8 cellular contexts compared by ENCODE assay signal in the genomic region with DNA sequence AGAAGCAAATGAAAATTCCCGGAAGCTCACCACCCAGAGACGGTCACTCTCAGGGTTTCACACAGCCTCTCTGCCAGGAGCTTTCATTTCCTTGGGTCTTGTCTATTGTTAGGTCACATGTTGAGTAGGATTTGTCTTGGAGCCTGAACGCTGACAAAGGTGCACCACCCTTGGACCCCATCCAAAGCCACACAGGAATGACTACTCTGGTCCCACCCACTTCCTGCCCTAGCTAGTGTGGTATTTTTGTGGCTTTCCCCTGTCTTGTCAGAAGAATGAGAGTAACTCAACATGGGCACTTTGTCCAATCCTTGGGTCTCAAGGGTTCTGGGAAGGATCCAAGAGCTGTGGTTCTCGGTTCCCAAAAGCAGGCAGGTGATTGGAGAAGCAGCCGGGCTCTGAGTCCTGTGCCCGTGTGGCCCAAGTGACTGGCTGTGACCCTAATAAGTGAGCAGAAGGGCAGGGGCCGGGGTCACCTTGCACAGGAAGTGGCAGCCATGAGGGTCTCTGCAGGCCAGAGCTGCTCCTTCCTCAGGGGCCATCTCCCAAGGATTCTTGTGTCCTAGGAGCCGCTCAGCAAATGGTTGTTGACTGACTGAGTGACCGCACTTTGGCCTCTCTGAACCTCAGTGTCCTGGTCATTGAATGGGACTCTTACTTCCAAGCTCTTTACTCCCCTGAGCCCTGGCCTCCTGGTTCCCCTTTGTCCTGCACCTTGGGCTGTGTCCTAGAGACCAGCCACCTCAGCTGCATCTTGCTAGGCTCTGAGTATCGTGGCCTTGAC. TPM values are rescaled to one million over a fixed set of nuclear protein-coding genes. Genes with fewer than 3 reads are reported as not detected.
DNase-seq lines count a peak whose midpoint lies in the region; ATAC-seq and TF ChIP-seq lines count a peak whose summit lies in the region.

No MANE protein-coding gene starts in this region.

- no peaks in the 10 kb centered on the region for H3K4me1 ChIP-seq in endodermal cell (ENCODE audit: control insufficient read depth, insufficient read depth, low read length)
- H3K4me1 ChIP-seq in smooth muscle cell (ENCODE audit: low read depth): peaks cover 8% of the 10 kb centered on the region

- peak; percentile 65 for ATAC-seq in GM18861 (IDR thresholded peaks at IDR 0.05; ENCODE audit: unreplicated experiment)
- no peak for ATAC-seq in GM21381 (IDR thresholded peaks at IDR 0.05; ENCODE audit: unreplicated experiment)

- H2AFZ ChIP-seq in smooth muscle cell (ENCODE audit: low read depth): no peak overlapping the region

- no peak overlapping the region for H3K9ac ChIP-seq in endodermal cell (ENCODE audit: extremely low read depth, low read length, poor library complexity, severe bottlenecking)
- no peak overlapping the region for H3K9ac ChIP-seq in smooth muscle cell (ENCODE audit: low read depth)

- H3K79me2 ChIP-seq in smooth muscle cell (ENCODE audit: low read depth): no peaks in the 10 kb centered on the region

- peaks cover 6% of the 10 kb centered on the region for H3K27me3 Mint-ChIP-seq in endodermal cell (ENCODE audit: insufficient read depth)

- no peaks in the 10 kb centered on the region for H3F3A ChIP-seq in smooth muscle cell (ENCODE audit: low read depth)

- H3K4me3 Mint-ChIP-seq in endodermal cell: no peak overlapping the region

- no peak overlapping the region for H3K4me2 ChIP-seq in smooth muscle cell

- TF ChIP-seq CTCF in endodermal cell (conservative IDR thresholded peaks at IDR 0.05): no peak
- TF ChIP-seq CTCF in smooth muscle cell (IDR thresholded peaks at IDR 0.05; ENCODE audit: borderline replicate concordance, insufficient read depth, poor library complexity, severe bottlenecking): no peak

- H3K9me3 ChIP-seq in endodermal cell (ENCODE audit: control insufficient read depth, low read length) (no peaks in the 10 kb centered on the region), smooth muscle cell (replicated peaks; ENCODE audit: low read depth) (no peaks in the 10 kb centered on the region)

- H3K27ac ChIP-seq in endodermal cell (ENCODE audit: low read depth, low read length) (no peak overlapping the region), smooth muscle cell (ENCODE audit: low read depth) (no peak overlapping the region)

- no peaks in the 10 kb centered on the region for H3K9me3 Mint-ChIP-seq in endodermal cell

- H4K20me1 ChIP-seq in smooth muscle cell (ENCODE audit: low read depth): no peaks in the 10 kb centered on the region

- no peaks in the 10 kb centered on the region for H3K4me1 Mint-ChIP-seq in endodermal cell

- peak; percentile 95 for DNase-seq in LoVo (ENCODE audit: low spot score)
- peak; percentile 74 for DNase-seq in activated CD4-positive, alpha-beta T cell treated with anti-CD3 and anti-CD28 coated beads, Interleukin-2, amount 50 U/mL, for 1 hour
- no peak for DNase-seq in endodermal cell
- DNase-seq in stimulated activated CD4-positive, alpha-beta T cell treated with anti-CD3 and anti-CD28 coated beads, Interleukin-4, amount 100 ng/mL, for 4 hours: peak; percentile 48 to 80
- no peak for DNase-seq in smooth muscle cell (lab: John Stamatoyannopoulos, UW; ENCODE audit: unreplicated experiment)
- no peak for DNase-seq in SIG-M5 treated with dmso at 0.1 percent for 504 hours (lab: John Stamatoyannopoulos, UW; ENCODE audit: unreplicated experiment)

- H3K27ac Mint-ChIP-seq in endodermal cell: peak overlapping the region; percentile 66

- H3K36me3 ChIP-seq in endodermal cell (ENCODE audit: control insufficient read depth, insufficient read depth, low read length): no peaks in the 10 kb centered on the region
- no peaks in the 10 kb centered on the region for H3K36me3 ChIP-seq in smooth muscle cell (ENCODE audit: low read depth)

- H3K36me3 Mint-ChIP-seq in endodermal cell (ENCODE audit: low read depth): no peaks in the 10 kb centered on the region

- WGBS in endodermal cell (ENCODE audit: insufficient coverage in 1 of 2, insufficient read length in 1 of 2), 2 experiments: 80 to 82% methylated on average over 7 to 10 of the region's 10 CpGs
- WGBS in smooth muscle cell (ENCODE audit: low lambda C conversion rate): 90% methylated on average over 9 of the region's 10 CpGs

- H3K27me3 ChIP-seq in endodermal cell (ENCODE audit: control insufficient read depth, insufficient read depth, low read length, poor library complexity, severe bottlenecking) (no peaks in the 10 kb centered on the region), smooth muscle cell (ENCODE audit: low read depth) (no peaks in the 10 kb centered on the region)

- H3K4me3 ChIP-seq in endodermal cell (ENCODE audit: low read length) (no peak overlapping the region), smooth muscle cell (no peak overlapping the region)

RNA-seq across cellular contexts. Expression of a gene that starts 6.9 kb away (rescaled TPM):
- total RNA-seq in endodermal cell: 1 to 10 TPM; 1.4 to 1.9 TPM
- polyA plus RNA-seq in endodermal cell (2013, experiment 1 of 2): 0.96 TPM
- polyA plus RNA-seq in endodermal cell (2013, experiment 2 of 2): 0.62 TPM
- 2.0 and 2.1 TPM in 2 replicates for total RNA-seq in smooth muscle cell
- 1.1 and 3.1 TPM in 2 replicates for polyA plus RNA-seq in smooth muscle cell

Comparison
In these comparisons a context has a peak if more than half of its experiments do, and no peak if none do; other contexts are left out.
1. DNase-seq: peak in LoVo (single experiment), activated CD4-positive, alpha-beta T cell treated with anti-CD3 and anti-CD28 coated beads, Interleukin-2, amount 50 U/mL, for 1 hour (single experiment) and stimulated activated CD4-positive, alpha-beta T cell treated with anti-CD3 and anti-CD28 coated beads, Interleukin-4, amount 100 ng/mL, for 4 hours (2 of 2); none in endodermal cell (single experiment), smooth muscle cell (single experiment) and SIG-M5 treated with dmso at 0.1 percent for 504 hours (single experiment).